ENCODE assay signal across 15 cellular contexts in genomic region chr2:160538559-160539355, GRCh38.
"Had no signal": no experiment of that assay in that cellular context is flagged by ENCODE, and none has a peak within 500 bp of the region (broad histone marks: within the 10 kb centered on the region; RNA-seq: fewer than 3 reads in every experiment).

No MANE protein-coding gene starts in this region.

- H3K4me3 ChIP-seq: colonic mucosa, thyroid gland, uterus had no signal

- H3K9me3 ChIP-seq: colonic mucosa, thyroid gland, uterus had no signal

- ATAC-seq: activated T-cell treated with anti-CD3 and anti-CD28 coated beads, Interleukin-2, amount 50 U/mL, for 72 hours; foreskin keratinocyte had no signal

- H3K4me1 ChIP-seq: colonic mucosa, foreskin keratinocyte, uterus had no signal

- DNase-seq: activated CD4-positive, alpha-beta T cell treated with anti-CD3 and anti-CD28 coated beads, Interleukin-2, amount 50 U/mL, for 4 hours; activated naive CD8-positive, alpha-beta T cell treated with anti-CD3 and anti-CD28 coated beads for 36 hours; activated T-cell treated with anti-CD3 and anti-CD28 coated beads, Interleukin-2, amount 50 U/mL, for 72 hours; amygdala; colonic mucosa; foreskin keratinocyte; hypothalamus; islet precursor cell; mammary epithelial cell; occipital lobe; stimulated activated CD4-positive, alpha-beta T cell treated with anti-CD3 and anti-CD28 coated beads, Interleukin-4, amount 100 ng/mL, for 4 hours; stimulated activated naive CD4-positive, alpha-beta T cell; thyroid gland; uterus had no signal

- H3K36me3 ChIP-seq: colonic mucosa, thyroid gland, uterus had no signal

- H3K27ac ChIP-seq: colonic mucosa, foreskin keratinocyte, thyroid gland, uterus had no signal

- H3K27me3 ChIP-seq: colonic mucosa, foreskin keratinocyte, thyroid gland, uterus had no signal

- FAIRE-seq: TTC549 had no signal
